8 cellular contexts compared by ENCODE assay signal in genomic region chrX:46574941-46575381, GRCh38. TPM values are rescaled to one million over a fixed set of nuclear protein-coding genes. Genes with fewer than 3 reads are reported as not detected.
DNase-seq lines count a peak whose midpoint lies in the region; ATAC-seq and TF ChIP-seq lines count a peak whose summit lies in the region.

No MANE protein-coding gene starts in this region.

- H2AK5ac ChIP-seq in IMR-90 (ENCODE audit: low read depth, low read length): peak overlapping the region; percentile 2; the same call in 1 of the 2 replicates

- DNase-seq in GM13976 (ENCODE audit: low spot score) (peak; percentile 45), IMR-90 (no peak), epithelial cell of proximal tubule (ENCODE audit: low read depth) (no peak), neural progenitor cell (ENCODE audit: low spot score) (peak; percentile 55), ureter (ENCODE audit: low spot score) (no peak)
- DNase-seq in activated CD4-positive, alpha-beta T cell treated with anti-CD3 and anti-CD28 coated beads for 1 hour: peak; percentile 32

- H3K27ac ChIP-seq in IMR-90 (ENCODE audit: insufficient read depth, low read length) (no peak overlapping the region), neural progenitor cell (no peak overlapping the region)

- H3K79me1 ChIP-seq in IMR-90 (ENCODE audit: low read depth in 1 of 2, low read length in 2 of 2): peaks cover 7 to 32% of the 10 kb centered on the region in 2 experiments; a peak in 2 of 4 replicates

- TF ChIP-seq RAD21 in IMR-90 (IDR thresholded peaks at IDR 0.05; ENCODE audit: low read length): no peak

- peaks cover 2% of the 10 kb centered on the region for H3K36me3 Mint-ChIP-seq in neural progenitor cell

- intact Hi-C loops in IMR-90 (cut with micrococcal nuclease): loop anchor here (5.0 kb wide), 2 partner anchors 107 to 222 kb away; no protein-coding TSS in a partner anchor

- CTCF ChIA-PET in IMR-90 (lab: Yijun Ruan, JAX): no interaction called here

- no peaks in the 10 kb centered on the region for H3K9me1 ChIP-seq in IMR-90 (ENCODE audit: insufficient read depth, low read length)

- 37% methylated on average over 37 of the region's 66 CpGs; no CpG with 5 or more reads in 1 of the 2 experiments for WGBS in IMR-90 (ENCODE audit: extremely low coverage in 2 of 2, insufficient read length in 1 of 2), 2 experiments

- H3K4me3 ChIP-seq in IMR-90 (ENCODE audit: insufficient read depth, low read depth, low read length): peak overlapping the region; percentile 55
- peak overlapping the region; percentile 57 for H3K4me3 ChIP-seq in epithelial cell of proximal tubule (ENCODE audit: low read depth, low read length)
- H3K4me3 ChIP-seq in neural progenitor cell: peak overlapping the region; percentile 59

- H4K5ac ChIP-seq in IMR-90 (ENCODE audit: low read depth, low read length): no peak overlapping the region

- dilution Hi-C loops in IMR-90 (cut with HindIII; ENCODE audit: low sequenced_read_pairs, unreplicated experiment): no loop called here

- peak; percentile 15 for TF ChIP-seq CTCF in GM13976 (IDR thresholded peaks at IDR 0.05; ENCODE audit: borderline replicate concordance, control extremely low read depth, extremely low read depth, insufficient read depth, missing control alignments)
- TF ChIP-seq CTCF in IMR-90 (conservative IDR thresholded peaks at IDR 0.05; ENCODE audit: low read depth, low read length): no peak
- TF ChIP-seq CTCF in epithelial cell of proximal tubule (conservative IDR thresholded peaks at IDR 0.05; ENCODE audit: low read depth, low read length): no peak
- no peak for TF ChIP-seq CTCF in neural progenitor cell (IDR thresholded peaks at IDR 0.05)

- H2AK9ac ChIP-seq in IMR-90 (replicated peaks; ENCODE audit: low read depth, low read length, poor library complexity): no peak overlapping the region

- H3K4me2 ChIP-seq in IMR-90 (ENCODE audit: low read depth, low read length) (peak overlapping the region; percentile 83), neural progenitor cell (peak overlapping the region; percentile 85)

- H4K8ac ChIP-seq in IMR-90 (ENCODE audit: low read depth in 2 of 2, low read length in 2 of 2): no peak overlapping the region

- H3K4ac ChIP-seq in IMR-90 (ENCODE audit: low read depth, low read length): no peak overlapping the region

- H3K9me3 ChIP-seq in IMR-90 (ENCODE audit: control insufficient read depth, insufficient read depth, low read length) (no peaks in the 10 kb centered on the region), neural progenitor cell (ENCODE audit: low read depth) (no peaks in the 10 kb centered on the region)

- no peak overlapping the region for H3K27ac Mint-ChIP-seq in neural progenitor cell

- POLR2A ChIA-PET in IMR-90 (lab: Charles Lee; ENCODE audit: unreplicated experiment): no interaction called here

- no TSS peak for BruUV-seq in IMR-90 (replicated peaks; lab: Mats Ljungman, UMichigan)

- H4K91ac ChIP-seq in IMR-90 (ENCODE audit: insufficient read depth, low read depth, low read length): no peak overlapping the region

- H3K4me3 Mint-ChIP-seq in neural progenitor cell: no peak overlapping the region

- H3K27me3 Mint-ChIP-seq in neural progenitor cell (ENCODE audit: insufficient read depth, low read depth): peaks cover 3% of the 10 kb centered on the region

- H3K27me3 ChIP-seq in IMR-90 (ENCODE audit: control insufficient read depth, insufficient read depth, low read length) (no peaks in the 10 kb centered on the region), neural progenitor cell (peaks cover 19% of the 10 kb centered on the region)

- no peak overlapping the region for H2BK5ac ChIP-seq in IMR-90 (ENCODE audit: low read depth, low read length, poor library complexity, severe bottlenecking)

- no peak overlapping the region for H3K23ac ChIP-seq in IMR-90 (ENCODE audit: low read depth, low read length)

- no peak for ATAC-seq in IMR-90 (ENCODE audit: low read depth)
- no peak for ATAC-seq in HG02763 (IDR thresholded peaks at IDR 0.05; ENCODE audit: unreplicated experiment)
- no peak for ATAC-seq in HG03457 (IDR thresholded peaks at IDR 0.05; ENCODE audit: unreplicated experiment)

- H2AFZ ChIP-seq in IMR-90 (replicated peaks; ENCODE audit: low read length, poor library complexity) (peak overlapping the region; percentile 76), neural progenitor cell (replicated peaks) (no peak overlapping the region)

- no peaks in the 10 kb centered on the region for H3K79me2 ChIP-seq in neural progenitor cell (ENCODE audit: low read depth)

- no peak overlapping the region for H3K18ac ChIP-seq in IMR-90 (ENCODE audit: low read depth, low read length)

- no peak for TF ChIP-seq POLR2A in IMR-90 (IDR thresholded peaks at IDR 0.05; ENCODE audit: low read depth, low read length)

- H2BK120ac ChIP-seq in IMR-90 (ENCODE audit: low read depth, low read length): no peak overlapping the region

- no peak overlapping the region for H2BK20ac ChIP-seq in IMR-90 (ENCODE audit: low read depth, low read length)

- no peaks in the 10 kb centered on the region for H4K20me1 ChIP-seq in IMR-90 (ENCODE audit: insufficient read depth, low read length)
- H4K20me1 ChIP-seq in neural progenitor cell (ENCODE audit: low read depth): peaks cover 9% of the 10 kb centered on the region

- H3K4me1 ChIP-seq in IMR-90 (ENCODE audit: control insufficient read depth, insufficient read depth, low read length) (peaks cover 2% of the 10 kb centered on the region; the same call in 1 of the 2 replicates), neural progenitor cell (no peaks in the 10 kb centered on the region)

- no peak overlapping the region for H3K9ac ChIP-seq in IMR-90 (ENCODE audit: low read depth, low read length)
- H3K9ac ChIP-seq in neural progenitor cell: no peak overlapping the region

- no peak overlapping the region for H3K14ac ChIP-seq in IMR-90 (replicated peaks; ENCODE audit: low read depth, low read length)

- peaks cover 8% of the 10 kb centered on the region for H3K9me3 Mint-ChIP-seq in neural progenitor cell

- peaks cover 10% of the 10 kb centered on the region for H3K4me1 Mint-ChIP-seq in neural progenitor cell

- no peak overlapping the region for H2BK15ac ChIP-seq in IMR-90 (ENCODE audit: low read depth, low read length)

- in situ Hi-C loops in GM13976 (cut with MboI; ENCODE audit: low sequenced_read_pairs, unreplicated experiment): loop anchor here (10.0 kb wide), 1 partner anchor 60 kb away; no protein-coding TSS in a partner anchor
- in situ Hi-C loops in IMR-90 (cut with MboI; ENCODE audit: low sequenced_read_pairs): no loop called here

- H3F3A ChIP-seq in neural progenitor cell (ENCODE audit: low read depth): peaks cover 5% of the 10 kb centered on the region

- H3K36me3 ChIP-seq in IMR-90 (ENCODE audit: control insufficient read depth, insufficient read depth, low read length) (no peaks in the 10 kb centered on the region), neural progenitor cell (no peaks in the 10 kb centered on the region)

- no peak overlapping the region for H3K56ac ChIP-seq in IMR-90 (ENCODE audit: extremely low read depth, insufficient read depth, low read length)

TF ChIP-seq in IMR-90, 13 proteins besides CTCF, POLR2A, EP300 and RAD21:
- TF ChIP-seq CEBPB (IDR thresholded peaks at IDR 0.05; ENCODE audit: low read depth, low read length): no peak
- TF ChIP-seq SMC3 (IDR thresholded peaks at IDR 0.05; ENCODE audit: low read depth, low read length): no peak
- no peak for TF ChIP-seq MAZ (IDR thresholded peaks at IDR 0.05; ENCODE audit: borderline replicate concordance, low read depth, low read length)
- TF ChIP-seq RCOR1 (IDR thresholded peaks at IDR 0.05; ENCODE audit: insufficient replicate concordance, low read length): no peak
- no peak for TF ChIP-seq CHD1 (IDR thresholded peaks at IDR 0.05; ENCODE audit: low read depth, low read length)
- TF ChIP-seq BHLHE40 (IDR thresholded peaks at IDR 0.05; ENCODE audit: low read depth, low read length): no peak
- TF ChIP-seq MAFK (IDR thresholded peaks at IDR 0.05; ENCODE audit: low read depth, low read length): no peak
- no peak for TF ChIP-seq RFX5 (IDR thresholded peaks at IDR 0.05; ENCODE audit: low read depth, low read length)
- no peak for TF ChIP-seq USF2 (IDR thresholded peaks at IDR 0.05; ENCODE audit: low read depth, low read length)
- TF ChIP-seq NFE2L2 (IDR thresholded peaks at IDR 0.05; ENCODE audit: low read depth, low read length): no peak
- no peak for TF ChIP-seq MXI1 (IDR thresholded peaks at IDR 0.05; ENCODE audit: borderline replicate concordance, low read depth, low read length)
- no peak for TF ChIP-seq ELK1 (IDR thresholded peaks at IDR 0.05; ENCODE audit: borderline replicate concordance, low read depth, low read length)
- no peak for TF ChIP-seq FOS (IDR thresholded peaks at IDR 0.05; ENCODE audit: low read depth, low read length)

RNA-seq across cellular contexts. Expression of gene CHST7, which starts 1.4 kb away (rescaled TPM):
- total RNA-seq in IMR-90 (2012; rRNA removed): 2.9 and 3.3 TPM in 2 replicates
- polyA plus RNA-seq in IMR-90 (2012; rRNA removed): 4.8 and 5.5 TPM in 2 replicates
- polyA plus RNA-seq in IMR-90 (2012; cell fraction: cytosol; rRNA removed): 6.2 and 11.9 TPM in 2 replicates
- polyA plus RNA-seq in IMR-90 (2012; cell fraction: nucleus; rRNA removed; ENCODE audit: low replicate concordance): 1.9 and 6.5 TPM in 2 replicates
- 6.1 and 8.0 TPM in 2 replicates for total RNA-seq in epithelial cell of proximal tubule
- 5.6 and 10.4 TPM in 2 replicates for total RNA-seq in neural progenitor cell (ENCODE audit: low replicate concordance)
- 7.8 TPM for total RNA-seq in ureter

RNA-seq across cellular contexts. Expression of gene ZNF674, which starts 29.7 kb away (rescaled TPM):
- total RNA-seq in IMR-90 (2012; rRNA removed): 6.4 and 13.4 TPM in 2 replicates
- 1.7 and 2.2 TPM in 2 replicates for polyA plus RNA-seq in IMR-90 (2012; rRNA removed)
- 1.4 and 2.2 TPM in 2 replicates for polyA plus RNA-seq in IMR-90 (2012; cell fraction: cytosol; rRNA removed)
- 5.1 and 8.3 TPM in 2 replicates for polyA plus RNA-seq in IMR-90 (2012; cell fraction: nucleus; rRNA removed; ENCODE audit: low replicate concordance)
- total RNA-seq in epithelial cell of proximal tubule: 0.75 and 2.0 TPM in 2 replicates
- total RNA-seq in neural progenitor cell (ENCODE audit: low replicate concordance): 3.6 and 3.9 TPM in 2 replicates
- total RNA-seq in ureter: 8.5 TPM

Comparison
In these comparisons a context has a peak if more than half of its experiments do, and no peak if none do; other contexts are left out.
1. DNase-seq: peak in GM13976 (single experiment), activated CD4-positive, alpha-beta T cell treated with anti-CD3 and anti-CD28 coated beads for 1 hour (single experiment) and neural progenitor cell (single experiment); none in IMR-90 (single experiment), epithelial cell of proximal tubule (single experiment) and ureter (single experiment).
2. Peak in every context shown above with its lines, with median percentiles within 50 percentile points of each other: H3K4me3 ChIP-seq.